In genomic region chr1:44411861-44412260, GRCh38 we compare ENCODE assay signal across 22 cellular contexts.
"Had no signal": no experiment of that assay in that cellular context is flagged by ENCODE, and none has a peak within 500 bp of the region (broad histone marks: within the 10 kb centered on the region; RNA-seq: fewer than 3 reads in every experiment).

No MANE protein-coding gene starts in this region.

- H3K9me3 ChIP-seq: colonic mucosa, heart right ventricle, left lung, lower lobe of right lung, ovary, psoas muscle, right atrium auricular region, suprapubic skin, transverse colon had no signal

- H3K27ac ChIP-seq: colonic mucosa, heart right ventricle, left lung, lower lobe of right lung, ovary, psoas muscle, right atrium auricular region, stomach, suprapubic skin, transverse colon had no signal

- H3K4me3 ChIP-seq: colonic mucosa, heart right ventricle, left lung, lower lobe of right lung, ovary, psoas muscle, right atrium auricular region, stomach, suprapubic skin, transverse colon had no signal

- DNase-seq: activated B cell treated with CpG ODN at 0.5 μM for 24 hours; activated CD4-positive, alpha-beta T cell treated with anti-CD3 and anti-CD28 coated beads, Interleukin-2, amount 50 U/mL, for 1 hour; activated CD8-positive, alpha-beta memory T cell treated with anti-CD3 and anti-CD28 coated beads, Interleukin-2, amount 10 ng/mL, durations not matched to agents 7 days and 5 days; activated CD8-positive, alpha-beta T cell treated with anti-CD3 and anti-CD28 coated beads, Interleukin-2, amount 10 ng/mL, durations not matched to agents 7 days and 5 days; activated T-cell treated with anti-CD3 and anti-CD28 coated beads, Interleukin-2, amount 50 U/mL, for 48 hours; colonic mucosa; effector memory CD4-positive, alpha-beta T cell; foreskin fibroblast; heart right ventricle; left lung; lower lobe of right lung; mesendoderm; ovary; psoas muscle; stimulated activated CD4-positive, alpha-beta T cell treated with anti-CD3 and anti-CD28 coated beads, Interleukin-15, amount 100 ng/mL, for 24 hours; stimulated activated CD4-positive, alpha-beta T cell treated with anti-CD3 and anti-CD28 coated beads, Interleukin-2, amount 100 ng/mL, for 24 hours; stimulated activated naive B cell treated with anti-CD40 and anti-IgM and Interleukin-4, amounts not matched to agents 10 μg/mL and 1 μg/mL and 100 μg/mL, for 72 hours; stomach; T-helper 2 cell; transverse colon had no signal

- H3K36me3 ChIP-seq: colonic mucosa, heart right ventricle, left lung, lower lobe of right lung, ovary, right atrium auricular region, stomach, suprapubic skin, transverse colon had no signal

- ATAC-seq: activated CD8-positive, alpha-beta memory T cell treated with anti-CD3 and anti-CD28 coated beads, Interleukin-2, amount 10 ng/mL, durations not matched to agents 7 days and 5 days; activated CD8-positive, alpha-beta T cell treated with anti-CD3 and anti-CD28 coated beads, Interleukin-2, amount 10 ng/mL, durations not matched to agents 7 days and 5 days; heart right ventricle; left lung; lower lobe of right lung; psoas muscle; stimulated activated naive B cell treated with anti-CD40 and anti-IgM and Interleukin-4, amounts not matched to agents 10 μg/mL and 1 μg/mL and 100 μg/mL, for 72 hours had no signal
